ENCODE assay signal across 18 cellular contexts in genomic region chr22:41070665-41071331, GRCh38.
"Had no signal": no experiment of that assay in that cellular context is flagged by ENCODE, and none has a peak within 500 bp of the region (broad histone marks: within the 10 kb centered on the region; RNA-seq: fewer than 3 reads in every experiment).

No MANE protein-coding gene starts in this region.

- ATAC-seq: activated CD8-positive, alpha-beta T cell treated with anti-CD3 and anti-CD28 coated beads, Interleukin-2, amount 10 ng/mL, durations not matched to agents 7 days and 5 days; left ventricle myocardium superior; natural killer cell treated with Interleukin-12 subunit alpha and Interleukin-12 subunit beta and Interleukin-15 and Interleukin-18, amount 100 ng/mL, for 72 hours; WTC11 had no signal

- DNase-seq: activated CD4-positive, alpha-beta T cell treated with anti-CD3 and anti-CD28 coated beads for 48 hours; activated CD8-positive, alpha-beta memory T cell treated with anti-CD3 and anti-CD28 coated beads, Interleukin-2, amount 50 U/mL, for 4 hours; activated CD8-positive, alpha-beta T cell treated with anti-CD3 and anti-CD28 coated beads, Interleukin-2, amount 10 ng/mL, durations not matched to agents 7 days and 5 days; activated effector memory CD4-positive, alpha-beta T cell treated with anti-CD3 and anti-CD28 coated beads, Interleukin-2, amount 50 U/mL, for 16 hours; activated T-cell treated with anti-CD3 and anti-CD28 coated beads, Interleukin-2, amount 50 U/mL, for 48 hours; amniotic stem cell; left ventricle myocardium superior; nucleus accumbens; stimulated activated CD4-positive, alpha-beta T cell treated with anti-CD3 and anti-CD28 coated beads, Interleukin-2, amount 100 ng/mL, for 48 hours; stimulated activated naive CD4-positive, alpha-beta T cell had no signal

- H3K36me3 Mint-ChIP-seq: activated naive CD8-positive, alpha-beta T cell; natural killer cell treated with Interleukin-12 subunit alpha and Interleukin-12 subunit beta and Interleukin-15 and Interleukin-18, amount 100 ng/mL, for 72 hours; WTC11 had no signal

- H3K4me3 ChIP-seq: esophagus muscularis mucosa, right atrium auricular region, tibial nerve had no signal

- H3K27me3 Mint-ChIP-seq: activated naive CD8-positive, alpha-beta T cell; natural killer cell treated with Interleukin-12 subunit alpha and Interleukin-12 subunit beta and Interleukin-15 and Interleukin-18, amount 100 ng/mL, for 72 hours; progenitor cell of endocrine pancreas had no signal

- H3K27ac Mint-ChIP-seq: activated CD8-positive, alpha-beta T cell treated with anti-CD3 and anti-CD28 coated beads, Interleukin-2, amount 10 ng/mL, durations not matched to agents 7 days and 5 days; activated naive CD8-positive, alpha-beta T cell; natural killer cell treated with Interleukin-12 subunit alpha and Interleukin-12 subunit beta and Interleukin-15 and Interleukin-18, amount 100 ng/mL, for 72 hours; progenitor cell of endocrine pancreas; T-helper 1 cell treated with Interleukin-12 subunit alpha and Interleukin-12 subunit beta and Interleukin-4 antibody, amounts not matched to agents 30 μg/mL and 1 μg/mL, for 36 hours; WTC11 had no signal

- H3K4me1 ChIP-seq: esophagus muscularis mucosa, right atrium auricular region, tibial nerve had no signal

- H3K4me3 Mint-ChIP-seq: activated CD8-positive, alpha-beta T cell treated with anti-CD3 and anti-CD28 coated beads, Interleukin-2, amount 10 ng/mL, durations not matched to agents 7 days and 5 days; activated naive CD8-positive, alpha-beta T cell; natural killer cell treated with Interleukin-12 subunit alpha and Interleukin-12 subunit beta and Interleukin-15 and Interleukin-18, amount 100 ng/mL, for 72 hours; T-helper 1 cell treated with Interleukin-12 subunit alpha and Interleukin-12 subunit beta and Interleukin-4 antibody, amounts not matched to agents 30 μg/mL and 1 μg/mL, for 36 hours; WTC11 had no signal

- H3K27me3 ChIP-seq: esophagus muscularis mucosa, right atrium auricular region, tibial nerve had no signal

- H3K27ac ChIP-seq: esophagus muscularis mucosa, right atrium auricular region, tibial nerve had no signal

- H3K4me1 Mint-ChIP-seq: WTC11 had no signal

- H3K9me3 Mint-ChIP-seq: natural killer cell treated with Interleukin-12 subunit alpha and Interleukin-12 subunit beta and Interleukin-15 and Interleukin-18, amount 100 ng/mL, for 72 hours; T-helper 1 cell treated with Interleukin-12 subunit alpha and Interleukin-12 subunit beta and Interleukin-4 antibody, amounts not matched to agents 30 μg/mL and 1 μg/mL, for 36 hours; WTC11 had no signal

- H3K9me3 ChIP-seq: esophagus muscularis mucosa, right atrium auricular region, tibial nerve had no signal

- H3K36me3 ChIP-seq: esophagus muscularis mucosa, right atrium auricular region, tibial nerve had no signal
